ENCODE assay signal across 15 cellular contexts in the genomic region with DNA sequence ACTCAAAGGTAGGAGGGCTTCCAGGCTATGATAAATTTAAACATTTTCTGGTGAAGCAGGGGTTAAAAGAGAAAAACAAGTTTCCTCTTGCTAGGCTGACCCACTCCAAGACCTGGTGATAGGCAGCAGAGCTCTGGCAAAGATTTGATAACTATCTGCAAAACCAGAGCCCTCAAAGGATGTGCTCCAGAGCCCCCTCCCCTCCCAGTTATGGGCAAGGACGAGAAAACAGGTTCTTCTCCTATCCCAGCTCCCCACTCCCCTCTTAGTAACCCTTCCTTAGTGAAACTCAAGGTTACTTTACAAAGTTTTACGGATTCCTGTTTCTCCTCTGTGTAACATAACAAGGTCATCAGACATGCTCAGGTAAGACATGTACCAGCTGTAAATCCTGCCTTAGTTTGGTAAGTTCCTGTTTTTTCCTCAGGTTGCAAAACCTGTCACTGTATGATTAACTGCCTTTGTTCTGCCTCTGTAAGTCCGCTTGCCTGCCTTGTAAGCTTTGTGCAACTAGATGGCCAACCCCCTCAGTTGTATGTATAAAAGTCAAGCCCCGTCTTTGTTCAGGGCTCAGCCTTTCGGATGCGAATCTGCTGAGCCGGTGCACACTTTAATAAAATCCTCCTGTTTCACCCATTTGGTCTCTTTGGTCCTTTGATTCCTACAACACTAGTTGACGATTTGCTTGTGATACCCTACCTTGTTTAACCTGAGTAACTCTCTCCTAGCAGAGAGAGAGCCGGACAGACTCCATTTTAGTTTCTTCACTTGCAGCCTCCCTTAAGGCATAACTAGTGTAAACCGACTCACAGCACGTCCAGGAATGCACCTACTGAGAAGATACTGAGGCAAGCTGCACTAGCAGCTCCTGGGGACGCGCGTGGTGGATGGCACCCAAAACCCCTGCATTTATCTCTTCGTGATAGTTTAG. TPM values are rescaled to one million over a fixed set of nuclear protein-coding genes. Genes with fewer than 3 reads are reported as not detected.
DNase-seq lines count a peak whose midpoint lies in the region; ATAC-seq and TF ChIP-seq lines count a peak whose summit lies in the region.
"Had no signal": no experiment of that assay in that cellular context is flagged by ENCODE, and none has a peak within 500 bp of the region (broad histone marks: within the 10 kb centered on the region; RNA-seq: fewer than 3 reads in every experiment).

No MANE protein-coding gene starts in this region.

- DNase-seq in GF-D8 (lab: John Stamatoyannopoulos, UW) (peak; percentile 46), KBM-7 (peak; percentile 72), activated B cell treated with CpG ODN at 0.5 μM for 24 hours (no peak), mucosa of descending colon (no peak), osteoblast (ENCODE audit: insufficient read length, low spot score, missing footprints) (no peak), GM10266 (ENCODE audit: extremely low spot score) (no peak)
- no peak for DNase-seq in activated CD8-positive, alpha-beta memory T cell treated with anti-CD3 and anti-CD28 coated beads, Interleukin-2, amount 50 U/mL, for 48 hours
- no peak for DNase-seq in effector memory CD4-positive, alpha-beta T cell
- DNase-seq: activated CD4-positive, alpha-beta T cell treated with anti-CD3 and anti-CD28 coated beads, Interleukin-2, amount 50 U/mL, for 1 hour; activated gamma-delta T cell treated with Interleukin-2 at 50 U/mL for 16 hours; central memory CD4-positive, alpha-beta T cell; NCI-H1417 treated with DMSO at 0.1 percent for 48 hours; T-helper 17 cell had no signal

- no peak overlapping the region for H3K4me2 ChIP-seq in osteoblast (ENCODE audit: insufficient read depth, low read length)
- H3K4me2 ChIP-seq: BLaER1 treated with 17β-estradiol and CSF1 and Interleukin-3, amounts not matched to agents 10 nM and 100 nM had no signal

- no peaks in the 10 kb centered on the region for H3K9me3 Mint-ChIP-seq in activated B cell treated with CpG ODN at 0.5 μM for 24 hours

- H2AFZ ChIP-seq in osteoblast (ENCODE audit: low read length), result no peak overlapping the region

- H3K4me3 ChIP-seq in mucosa of descending colon (no peak overlapping the region), osteoblast (ENCODE audit: insufficient read depth, low read length) (no peak overlapping the region)
- H3K4me3 ChIP-seq in effector memory CD4-positive, alpha-beta T cell (ENCODE audit: insufficient read depth, low read depth, low read length, poor library complexity, severe bottlenecking), result no peak overlapping the region
- H3K4me3 ChIP-seq: BLaER1 treated with 17β-estradiol and CSF1 and Interleukin-3, amounts not matched to agents 10 nM and 100 nM had no signal

- no peak overlapping the region for H3K27ac ChIP-seq in osteoblast (ENCODE audit: low read depth, low read length)
- no peak overlapping the region for H3K27ac ChIP-seq in effector memory CD4-positive, alpha-beta T cell (ENCODE audit: insufficient read depth, low read length, poor library complexity, severe bottlenecking)
- H3K27ac ChIP-seq: BLaER1 treated with 17β-estradiol and CSF1 and Interleukin-3, amounts not matched to agents 10 nM and 100 nM had no signal

- peaks cover 48% of the 10 kb centered on the region for H3K4me1 Mint-ChIP-seq in activated B cell treated with CpG ODN at 0.5 μM for 24 hours

- H4K20me1 ChIP-seq in osteoblast (ENCODE audit: insufficient read depth, low read length), result no peaks in the 10 kb centered on the region
- H4K20me1 ChIP-seq: BLaER1 treated with 17β-estradiol and CSF1 and Interleukin-3, amounts not matched to agents 10 nM and 100 nM had no signal

- H3K4me1 ChIP-seq in mucosa of descending colon (ENCODE audit: low read depth), result no peaks in the 10 kb centered on the region
- H3K4me1 ChIP-seq in osteoblast (ENCODE audit: insufficient read depth, low read length), result no peaks in the 10 kb centered on the region
- no peaks in the 10 kb centered on the region for H3K4me1 ChIP-seq in effector memory CD4-positive, alpha-beta T cell (ENCODE audit: control insufficient read depth, insufficient read depth, low read length, poor library complexity, severe bottlenecking)

- H3K9me3 ChIP-seq in mucosa of descending colon, result no peaks in the 10 kb centered on the region
- no peaks in the 10 kb centered on the region for H3K9me3 ChIP-seq in osteoblast (ENCODE audit: low read depth, low read length)
- no peaks in the 10 kb centered on the region for H3K9me3 ChIP-seq in effector memory CD4-positive, alpha-beta T cell (ENCODE audit: control insufficient read depth, low read length)
- H3K9me3 ChIP-seq: BLaER1 treated with 17β-estradiol and CSF1 and Interleukin-3, amounts not matched to agents 10 nM and 100 nM had no signal

- no peaks in the 10 kb centered on the region for H3K36me3 Mint-ChIP-seq in activated B cell treated with CpG ODN at 0.5 μM for 24 hours (ENCODE audit: low read depth)

- in situ Hi-C loops in KBM-7 (cut with MboI; ENCODE audit: low pct_unique_long_range_greater_than_20kb, low sequenced_read_pairs), result no loop called here

- H3K27me3 Mint-ChIP-seq in activated B cell treated with CpG ODN at 0.5 μM for 24 hours, result no peaks in the 10 kb centered on the region
- H3K27me3 Mint-ChIP-seq: T-helper 17 cell had no signal

- no peak overlapping the region for H3K4me3 Mint-ChIP-seq in activated B cell treated with CpG ODN at 0.5 μM for 24 hours
- H3K4me3 Mint-ChIP-seq: T-helper 17 cell had no signal

- H3K36me3 ChIP-seq in mucosa of descending colon (ENCODE audit: low read depth) (no peaks in the 10 kb centered on the region), osteoblast (ENCODE audit: insufficient read depth, low read length) (no peaks in the 10 kb centered on the region)
- no peaks in the 10 kb centered on the region for H3K36me3 ChIP-seq in effector memory CD4-positive, alpha-beta T cell (ENCODE audit: control insufficient read depth, insufficient read depth, low read length)
- H3K36me3 ChIP-seq: BLaER1 treated with 17β-estradiol and CSF1 and Interleukin-3, amounts not matched to agents 10 nM and 100 nM had no signal

- H3K27ac Mint-ChIP-seq in activated B cell treated with CpG ODN at 0.5 μM for 24 hours, result peak overlapping the region; percentile 37

- peak; percentile 55 for ATAC-seq in activated B cell treated with CpG ODN at 0.5 μM for 24 hours (ENCODE audit: low read depth)
- ATAC-seq in mucosa of descending colon, result peak; percentile 15
- ATAC-seq: sciatic nerve, T-helper 17 cell had no signal

- intact Hi-C loops in activated B cell treated with CpG ODN at 0.5 μM for 24 hours (cut with micrococcal nuclease), result no loop called here
- intact Hi-C loops in mucosa of descending colon (cut with DNase I, micrococcal nuclease), result no loop called here

- CTCF ChIA-PET in activated B cell treated with CpG ODN at 0.5 μM for 24 hours (lab: Charles Lee), result interaction anchor here (1.0 to 1.6 kb wide), 2 partner anchors 108 to 240 kb away, joined by 3 to 4 read pairs; no protein-coding TSS in a partner anchor

- H3K79me2 ChIP-seq in osteoblast (ENCODE audit: insufficient read depth, low read length), result no peaks in the 10 kb centered on the region

- POLR2A ChIA-PET in activated B cell treated with CpG ODN at 0.5 μM for 24 hours (lab: Charles Lee), result interaction anchor here (0.6 to 2.0 kb wide), 11 partner anchors 10 to 106 kb away, joined by 3 to 14 read pairs (median 3); no protein-coding TSS in a partner anchor

- H3K27me3 ChIP-seq in osteoblast (ENCODE audit: insufficient read depth, low read length), result peaks cover 32% of the 10 kb centered on the region
- no peaks in the 10 kb centered on the region for H3K27me3 ChIP-seq in effector memory CD4-positive, alpha-beta T cell (replicated peaks; ENCODE audit: control insufficient read depth, insufficient read depth, low read length, poor library complexity, severe bottlenecking)
- H3K27me3 ChIP-seq: BLaER1 treated with 17β-estradiol and CSF1 and Interleukin-3, amounts not matched to agents 10 nM and 100 nM had no signal

- no peak for TF ChIP-seq CTCF in activated B cell treated with CpG ODN at 0.5 μM for 24 hours (IDR thresholded peaks at IDR 0.05)
- TF ChIP-seq CTCF in mucosa of descending colon (IDR thresholded peaks at IDR 0.05), result no peak
- TF ChIP-seq CTCF in osteoblast (IDR thresholded peaks at IDR 0.05; ENCODE audit: extremely low read depth, low read depth, low read length), result no peak
- TF ChIP-seq CTCF in GM10266 (IDR thresholded peaks at IDR 0.05; ENCODE audit: control insufficient read depth, insufficient read depth, low read depth, missing control alignments), result no peak

RNA-seq across cellular contexts. Expression of a gene that starts 13.9 kb away (rescaled TPM):
- total RNA-seq in activated B cell treated with CpG ODN at 0.5 μM for 24 hours (1.4 TPM in 2 replicates), mucosa of descending colon (under 1 TPM in 1 of 3 donors, not detected in 2; 0.51 TPM), osteoblast (not detected in 2 replicates)

RNA-seq across cellular contexts. Expression of a gene that starts 33.8 kb away (rescaled TPM):
- 145 and 152 TPM in 2 replicates for total RNA-seq in activated B cell treated with CpG ODN at 0.5 μM for 24 hours
- total RNA-seq in mucosa of descending colon, result 1 to 10 TPM; 5.7 to 6.2 (median 6.1) TPM
- 15.6 and 18.1 TPM in 2 replicates for total RNA-seq in osteoblast

RNA-seq across cellular contexts. Expression of a gene that starts 41.6 kb away (rescaled TPM):
- total RNA-seq in activated B cell treated with CpG ODN at 0.5 μM for 24 hours (42.6 and 45.4 TPM in 2 replicates), mucosa of descending colon (100 to 1,000 TPM in 1 of 3 donors, 10 to 100 TPM in 2; 23.6 to 125 (median 29.2) TPM), osteoblast (12.7 and 14.5 TPM in 2 replicates)

Comparison
In these comparisons a context has a peak if more than half of its experiments do, and no peak if none do; other contexts are left out.
1. DNase-seq: peak in GF-D8 (single experiment) and KBM-7 (single experiment); none in activated B cell treated with CpG ODN at 0.5 μM for 24 hours (single experiment), mucosa of descending colon (0 of 3), osteoblast (single experiment), GM10266 (single experiment), activated CD8-positive, alpha-beta memory T cell treated with anti-CD3 and anti-CD28 coated beads, Interleukin-2, amount 50 U/mL, for 48 hours (single experiment) and effector memory CD4-positive, alpha-beta T cell (0 of 3).